Comparison of ENCODE assay signal across 8 cellular contexts in the genomic region with DNA sequence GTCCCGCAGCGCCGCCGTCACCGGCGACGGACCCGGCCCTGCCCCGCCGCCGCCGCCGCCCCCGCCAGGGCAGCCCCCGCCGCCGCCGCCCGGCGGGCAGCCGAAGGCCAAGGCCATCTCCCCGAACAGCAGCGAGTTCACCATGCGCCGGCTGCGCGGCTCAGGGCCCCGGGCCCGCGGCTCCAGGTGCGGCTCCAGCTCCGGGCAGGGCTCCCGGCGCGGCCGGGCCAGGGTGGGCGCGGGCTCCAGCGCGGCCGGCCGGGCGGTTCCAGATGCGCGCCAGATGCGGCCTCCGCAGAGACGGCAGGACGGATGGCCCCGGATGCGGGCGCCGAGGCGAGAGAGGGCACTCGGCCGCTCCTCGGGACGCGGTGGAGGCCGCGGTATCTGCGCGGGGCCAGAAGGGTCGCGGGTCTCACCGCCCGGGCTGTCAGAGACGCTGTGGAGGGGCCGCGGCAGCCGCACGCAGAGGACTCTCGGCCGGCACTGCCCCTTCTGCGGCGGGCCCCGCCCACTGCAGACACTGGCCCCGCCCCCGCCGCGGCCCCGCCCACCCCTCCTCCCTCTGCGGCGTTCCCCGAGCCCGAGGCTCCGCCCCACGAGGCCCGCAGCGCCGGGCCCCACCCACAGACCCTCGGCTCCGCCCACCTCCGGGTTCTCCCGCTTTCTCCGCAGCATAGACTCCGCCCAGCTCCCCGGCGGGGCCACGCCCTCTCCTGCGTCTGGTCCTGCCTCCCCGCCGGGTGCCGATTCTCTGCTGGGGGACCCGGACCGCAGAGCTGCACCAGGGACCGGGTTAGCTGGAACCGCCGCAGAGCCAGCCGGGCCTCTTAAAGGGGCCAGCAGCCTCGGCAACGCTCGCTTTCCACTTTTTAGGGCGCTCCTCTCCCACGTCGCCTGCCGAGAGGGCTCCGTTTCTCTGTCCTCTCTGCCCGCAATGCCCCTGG. TPM values are rescaled to one million over a fixed set of nuclear protein-coding genes. Genes with fewer than 3 reads are reported as not detected.
DNase-seq lines count a peak whose midpoint lies in the region; ATAC-seq and TF ChIP-seq lines count a peak whose summit lies in the region.

TSS of gene IFFO2 (minus strand) at position 488 of the 947 bp plus-strand sequence. CDS start at position 144, 344 bp downstream.

- H3K27ac ChIP-seq in liver (ENCODE audit: low read depth in 1 of 2, low read length in 2 of 2), result peak within 1 kb of the TSS; percentile 58 to 66

- H3K4me1 ChIP-seq in BE2C (no peaks in the 10 kb centered on the region), liver (ENCODE audit: control insufficient read depth in 4 of 4, insufficient read depth in 4 of 4, low read length in 3 of 4) (peaks cover 9 to 43% (median 28%) of the 10 kb centered on the region in 4 donors)

- under 1% methylated on average over 119 of the region's 119 CpGs for WGBS in liver

- ATAC-seq in HG03378 (IDR thresholded peaks at IDR 0.05; ENCODE audit: unreplicated experiment), result peak; percentile 49

- TF ChIP-seq RAD21 in liver (IDR thresholded peaks at IDR 0.05), result peak in 1 of 2 donors; percentile 55

- H3K36me3 ChIP-seq in BE2C (no peaks in the 10 kb centered on the region), liver (ENCODE audit: control insufficient read depth in 4 of 4, insufficient read depth in 3 of 4, low read depth in 1 of 4, low read length in 3 of 4) (no peaks in the 10 kb centered on the region)

- peak within 1 kb of the TSS; percentile 49 for H3K4me3 ChIP-seq in BE2C (ENCODE audit: low read depth, low read length)
- H3K4me3 ChIP-seq in liver (ENCODE audit: low read depth in 1 of 3, low read length in 3 of 3), result peak within 1 kb of the TSS; percentile 74 to 85 (median 83)

- H3K9me3 ChIP-seq in BE2C, result no peaks in the 10 kb centered on the region
- no peaks in the 10 kb centered on the region for H3K9me3 ChIP-seq in liver (ENCODE audit: control insufficient read depth in 4 of 4, low read length in 3 of 4)

- H3K27me3 ChIP-seq in BE2C, result peaks cover 35% of the 10 kb centered on the region
- no peaks in the 10 kb centered on the region for H3K27me3 ChIP-seq in liver (ENCODE audit: control insufficient read depth in 4 of 4, insufficient read depth in 4 of 4, low read length in 3 of 4)

- peak; percentile 93 for DNase-seq in BE2C
- DNase-seq in NCI-H748 (lab: John Stamatoyannopoulos, UW; ENCODE audit: unreplicated experiment), result peak; percentile 78
- peak; percentile 99 for DNase-seq in activated CD4-positive, alpha-beta T cell treated with anti-CD3 and anti-CD28 coated beads, Interleukin-2, amount 50 U/mL, for 48 hours
- DNase-seq in dermis blood vessel endothelial cell, result peak; percentile 95
- peak; percentile 100 for DNase-seq in stimulated activated CD4-positive, alpha-beta T cell treated with anti-CD3 and anti-CD28 coated beads, Interleukin-2, amount 100 ng/mL, for 48 hours

- peak within 1 kb of the TSS in 1 of 2 donors; percentile 66 for H3K9ac ChIP-seq in liver (ENCODE audit: low read depth in 1 of 2, low read length in 2 of 2)

- TF ChIP-seq CTCF in BE2C (IDR thresholded peaks at IDR 0.05; ENCODE audit: low read depth, low read length) (no peak), liver (IDR thresholded peaks at IDR 0.05; ENCODE audit: low read depth, low read length, missing input control) (no peak)

- peak; percentile 70 for TF ChIP-seq POLR2A in GM19193 (IDR thresholded peaks at IDR 0.05; ENCODE audit: extremely low read depth, insufficient read depth, insufficient read length)

TF ChIP-seq in liver, 16 proteins besides CTCF, POLR2A, EP300 and RAD21:
- no peak for TF ChIP-seq JUND (IDR thresholded peaks at IDR 0.05)
- peak; percentile 75 for TF ChIP-seq SP1 (IDR thresholded peaks at IDR 0.05)
- TF ChIP-seq, protein P1, sequence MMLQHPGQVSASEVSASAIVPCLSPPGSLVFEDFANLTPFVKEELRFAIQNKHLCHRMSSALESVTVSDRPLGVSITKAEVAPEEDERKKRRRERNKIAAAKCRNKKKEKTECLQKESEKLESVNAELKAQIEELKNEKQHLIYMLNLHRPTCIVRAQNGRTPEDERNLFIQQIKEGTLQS (IDR thresholded peaks at IDR 0.05), result no peak
- no peak for TF ChIP-seq EGR1 (IDR thresholded peaks at IDR 0.05; ENCODE audit: low read depth in 2 of 2)
- no peak for TF ChIP-seq GABPA (IDR thresholded peaks at IDR 0.05 in 1 of 2, conservative IDR thresholded peaks at IDR 0.05 in 1 of 2)
- no peak for TF ChIP-seq REST (IDR thresholded peaks at IDR 0.05)
- TF ChIP-seq NR2F2 (IDR thresholded peaks at IDR 0.05), result no peak
- no peak for TF ChIP-seq FOXA1 (IDR thresholded peaks at IDR 0.05)
- TF ChIP-seq, protein P2, sequence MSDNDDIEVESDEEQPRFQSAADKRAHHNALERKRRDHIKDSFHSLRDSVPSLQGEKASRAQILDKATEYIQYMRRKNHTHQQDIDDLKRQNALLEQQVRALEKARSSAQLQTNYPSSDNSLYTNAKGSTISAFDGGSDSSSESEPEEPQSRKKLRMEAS (IDR thresholded peaks at IDR 0.05), result no peak
- TF ChIP-seq ZBTB33 (IDR thresholded peaks at IDR 0.05), result no peak
- no peak for TF ChIP-seq HNF4A (conservative IDR thresholded peaks at IDR 0.05)
- no peak for TF ChIP-seq RXRA (IDR thresholded peaks at IDR 0.05)
- TF ChIP-seq YY1 (IDR thresholded peaks at IDR 0.05), result peak; percentile 39
- no peak for TF ChIP-seq FOXA2 (IDR thresholded peaks at IDR 0.05)
- TF ChIP-seq TAF1 (conservative IDR thresholded peaks at IDR 0.05), result peak; percentile 49
- TF ChIP-seq HNF4G (IDR thresholded peaks at IDR 0.05), result no peak
TF ChIP-seq in liver: peak in this region for 3.

RNA-seq across cellular contexts. Expression of gene IFFO2, which starts in this region (rescaled TPM):
- polyA plus RNA-seq in BE2C (2012; ENCODE audit: insufficient read depth, insufficient read length, low read depth), result 0.29 TPM
- total RNA-seq in dermis blood vessel endothelial cell (10.1 and 12.6 TPM in 2 replicates), liver (1 to 10 TPM; 2.6 to 7.4 TPM)
- polyA plus RNA-seq in liver, result 1 to 10 TPM in 1 of 2 donors, under 1 TPM in 1; 0.88 to 3.4 TPM

Comparison
In these comparisons a context has a peak if more than half of its experiments do, and no peak if none do; other contexts are left out.
1. Peak in every context shown above with its lines: DNase-seq, ATAC-seq, H3K4me3 ChIP-seq and H3K27ac ChIP-seq.